Comparison of ENCODE assay signal across 18 cellular contexts in the genomic region with DNA sequence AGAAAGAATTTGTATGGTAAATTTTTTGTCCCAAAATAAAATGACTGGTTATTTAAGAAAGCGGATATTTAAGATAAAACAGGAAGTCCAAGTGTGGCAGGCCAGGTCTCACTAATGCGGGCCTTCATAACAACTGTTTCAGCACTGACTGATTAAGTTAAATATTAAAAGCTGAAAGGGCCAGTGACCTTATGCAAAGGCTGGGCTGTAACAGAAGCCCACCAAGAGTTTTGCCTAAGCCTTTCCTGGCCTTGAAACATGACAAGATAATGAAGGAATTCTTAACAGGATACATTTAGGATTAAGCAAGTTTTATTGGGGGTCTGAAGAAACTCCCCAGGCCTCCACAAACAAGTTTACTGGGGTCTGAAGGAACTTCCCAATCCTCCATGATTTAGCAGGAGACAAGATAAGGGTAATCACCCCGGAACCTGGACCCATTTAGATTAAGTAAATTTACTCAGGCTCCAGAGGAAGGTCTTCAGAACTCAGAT.
"Had no signal": no experiment of that assay in that cellular context is flagged by ENCODE, and none has a peak within 500 bp of the region (broad histone marks: within the 10 kb centered on the region; RNA-seq: fewer than 3 reads in every experiment).

No MANE protein-coding gene starts in this region.

- H3K27ac ChIP-seq: cardiac muscle cell, left ventricle myocardium inferior, suprapubic skin, transverse colon had no signal

- H3K4me3 Mint-ChIP-seq: activated CD4-positive, alpha-beta T cell treated with anti-CD3 and anti-CD28 coated beads for 36 hours; stimulated activated naive CD8-positive, alpha-beta T cell treated with anti-CD3 and anti-CD28 coated beads, Interleukin-15, amount 100 ng/mL, for 72 hours; T-helper 2 cell treated with Interferon-gamma antibody and Interleukin-4, amounts not matched to agents 5 μg/mL and 100 μg/mL, for 36 hours had no signal

- H3K4me1 Mint-ChIP-seq: activated CD4-positive, alpha-beta T cell treated with anti-CD3 and anti-CD28 coated beads for 36 hours; stimulated activated naive CD8-positive, alpha-beta T cell treated with anti-CD3 and anti-CD28 coated beads, Interleukin-15, amount 100 ng/mL, for 72 hours had no signal

- H3K27me3 Mint-ChIP-seq: activated CD4-positive, alpha-beta T cell treated with anti-CD3 and anti-CD28 coated beads for 36 hours; stimulated activated naive CD8-positive, alpha-beta T cell treated with anti-CD3 and anti-CD28 coated beads, Interleukin-15, amount 100 ng/mL, for 72 hours had no signal

- H3K4me1 ChIP-seq: left ventricle myocardium inferior, suprapubic skin, transverse colon had no signal

- H3K27ac Mint-ChIP-seq: activated CD4-positive, alpha-beta T cell treated with anti-CD3 and anti-CD28 coated beads for 36 hours; activated naive CD4-positive, alpha-beta T cell treated with anti-CD3 and anti-CD28 coated beads, Interleukin-2, amount 50 U/mL, for 72 hours; stimulated activated naive CD8-positive, alpha-beta T cell treated with anti-CD3 and anti-CD28 coated beads, Interleukin-15, amount 100 ng/mL, for 72 hours; T-helper 2 cell treated with Interferon-gamma antibody and Interleukin-4, amounts not matched to agents 5 μg/mL and 100 μg/mL, for 36 hours had no signal

- H3K4me3 ChIP-seq: cardiac muscle cell, left ventricle myocardium inferior, suprapubic skin, transverse colon had no signal

- H3K27me3 ChIP-seq: cardiac muscle cell, suprapubic skin, transverse colon had no signal

- H3K36me3 ChIP-seq: cardiac muscle cell, left ventricle myocardium inferior, suprapubic skin, transverse colon had no signal

- DNase-seq: activated CD4-positive, alpha-beta T cell treated with anti-CD3 and anti-CD28 coated beads for 36 hours; activated CD4-positive, alpha-beta T cell treated with anti-CD3 and anti-CD28 coated beads, Interleukin-2, amount 50 U/mL, for 48 hours; activated gamma-delta T cell treated with Interleukin-2 at 50 U/mL for 16 hours; dermis blood vessel endothelial cell; effector memory CD4-positive, alpha-beta T cell; hippocampal formation; kidney; left ventricle myocardium inferior; mammary epithelial cell; stimulated activated CD4-positive, alpha-beta T cell treated with anti-CD3 and anti-CD28 coated beads, Interleukin-4, amount 100 ng/mL, for 1 hour; stimulated activated naive CD8-positive, alpha-beta T cell treated with anti-CD3 and anti-CD28 coated beads, Interleukin-15, amount 100 ng/mL, for 72 hours; SW 1271; transverse colon had no signal

- FAIRE-seq: TTC549 had no signal

- ATAC-seq: activated CD4-positive, alpha-beta T cell treated with anti-CD3 and anti-CD28 coated beads for 36 hours; activated naive CD4-positive, alpha-beta T cell treated with anti-CD3 and anti-CD28 coated beads, Interleukin-2, amount 50 U/mL, for 72 hours; stimulated activated naive CD8-positive, alpha-beta T cell treated with anti-CD3 and anti-CD28 coated beads, Interleukin-15, amount 100 ng/mL, for 72 hours had no signal
